ENCODE assay signal across 1 cellular context in the genomic region with DNA sequence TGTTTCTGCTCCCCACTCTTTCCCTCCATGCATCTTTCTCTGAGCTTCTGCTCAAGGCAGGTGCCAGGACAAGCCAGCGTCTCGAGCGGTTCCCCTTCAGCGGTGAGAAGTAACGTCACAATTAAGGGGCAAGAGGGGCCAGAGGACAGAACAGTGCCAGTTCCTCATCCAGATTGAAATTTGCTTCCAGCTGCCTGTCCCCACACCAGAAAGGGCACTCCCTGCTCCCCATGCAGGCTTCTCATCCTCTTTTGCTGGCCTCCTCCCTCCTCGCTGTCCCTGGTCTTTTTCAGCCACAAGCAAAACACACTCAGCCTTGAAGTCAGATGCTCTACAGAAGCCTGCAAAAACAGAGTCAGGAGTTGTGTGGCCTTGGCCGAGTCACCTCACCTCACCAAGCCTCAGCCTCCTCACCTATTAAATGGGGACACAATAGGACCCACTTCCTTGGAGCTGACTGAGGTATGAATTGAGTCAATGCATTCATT.
TF ChIP-seq lines count a peak whose summit lies in the region.

No MANE protein-coding gene starts in this region.

TF ChIP-seq in WTC11, 78 proteins besides CTCF, POLR2A, EP300 and RAD21 (continued from another document):
- TF ChIP-seq, protein P1, sequence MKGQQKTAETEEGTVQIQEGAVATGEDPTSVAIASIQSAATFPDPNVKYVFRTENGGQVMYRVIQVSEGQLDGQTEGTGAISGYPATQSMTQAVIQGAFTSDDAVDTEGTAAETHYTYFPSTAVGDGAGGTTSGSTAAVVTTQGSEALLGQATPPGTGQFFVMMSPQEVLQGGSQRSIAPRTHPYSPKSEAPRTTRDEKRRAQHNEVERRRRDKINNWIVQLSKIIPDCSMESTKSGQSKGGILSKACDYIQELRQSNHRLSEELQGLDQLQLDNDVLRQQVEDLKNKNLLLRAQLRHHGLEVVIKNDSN (CRISPR knock-in tag; IDR thresholded peaks at IDR 0.05) = no peak
- TF ChIP-seq ZNF416 (CRISPR knock-in tag; IDR thresholded peaks at IDR 0.05) = no peak
- no peak for TF ChIP-seq CREM (CRISPR knock-in tag; IDR thresholded peaks at IDR 0.05)
- TF ChIP-seq PRRX2 (CRISPR knock-in tag; IDR thresholded peaks at IDR 0.05) = no peak
- TF ChIP-seq JUN (CRISPR knock-in tag; IDR thresholded peaks at IDR 0.05) = no peak
- TF ChIP-seq, protein P2, sequence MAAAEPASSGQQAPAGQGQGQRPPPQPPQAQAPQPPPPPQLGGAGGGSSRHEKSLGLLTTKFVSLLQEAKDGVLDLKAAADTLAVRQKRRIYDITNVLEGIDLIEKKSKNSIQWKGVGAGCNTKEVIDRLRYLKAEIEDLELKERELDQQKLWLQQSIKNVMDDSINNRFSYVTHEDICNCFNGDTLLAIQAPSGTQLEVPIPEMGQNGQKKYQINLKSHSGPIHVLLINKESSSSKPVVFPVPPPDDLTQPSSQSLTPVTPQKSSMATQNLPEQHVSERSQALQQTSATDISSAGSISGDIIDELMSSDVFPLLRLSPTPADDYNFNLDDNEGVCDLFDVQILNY (CRISPR knock-in tag; IDR thresholded peaks at IDR 0.05) = no peak
- TF ChIP-seq, protein P3, sequence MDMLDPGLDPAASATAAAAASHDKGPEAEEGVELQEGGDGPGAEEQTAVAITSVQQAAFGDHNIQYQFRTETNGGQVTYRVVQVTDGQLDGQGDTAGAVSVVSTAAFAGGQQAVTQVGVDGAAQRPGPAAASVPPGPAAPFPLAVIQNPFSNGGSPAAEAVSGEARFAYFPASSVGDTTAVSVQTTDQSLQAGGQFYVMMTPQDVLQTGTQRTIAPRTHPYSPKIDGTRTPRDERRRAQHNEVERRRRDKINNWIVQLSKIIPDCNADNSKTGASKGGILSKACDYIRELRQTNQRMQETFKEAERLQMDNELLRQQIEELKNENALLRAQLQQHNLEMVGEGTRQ (CRISPR knock-in tag; IDR thresholded peaks at IDR 0.05) = no peak
- TF ChIP-seq, protein P4, sequence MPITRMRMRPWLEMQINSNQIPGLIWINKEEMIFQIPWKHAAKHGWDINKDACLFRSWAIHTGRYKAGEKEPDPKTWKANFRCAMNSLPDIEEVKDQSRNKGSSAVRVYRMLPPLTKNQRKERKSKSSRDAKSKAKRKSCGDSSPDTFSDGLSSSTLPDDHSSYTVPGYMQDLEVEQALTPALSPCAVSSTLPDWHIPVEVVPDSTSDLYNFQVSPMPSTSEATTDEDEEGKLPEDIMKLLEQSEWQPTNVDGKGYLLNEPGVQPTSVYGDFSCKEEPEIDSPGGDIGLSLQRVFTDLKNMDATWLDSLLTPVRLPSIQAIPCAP (CRISPR knock-in tag; IDR thresholded peaks at IDR 0.05) = no peak
- TF ChIP-seq, protein P5, sequence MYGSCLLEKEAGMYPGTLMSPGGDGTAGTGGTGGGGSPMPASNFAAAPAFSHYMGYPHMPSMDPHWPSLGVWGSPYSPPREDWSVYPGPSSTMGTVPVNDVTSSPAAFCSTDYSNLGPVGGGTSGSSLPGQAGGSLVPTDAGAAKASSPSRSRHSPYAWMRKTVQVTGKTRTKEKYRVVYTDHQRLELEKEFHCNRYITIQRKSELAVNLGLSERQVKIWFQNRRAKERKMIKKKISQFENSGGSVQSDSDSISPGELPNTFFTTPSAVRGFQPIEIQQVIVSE (CRISPR knock-in tag; IDR thresholded peaks at IDR 0.05; ENCODE audit: borderline replicate concordance) = no peak
- TF ChIP-seq, protein P6, sequence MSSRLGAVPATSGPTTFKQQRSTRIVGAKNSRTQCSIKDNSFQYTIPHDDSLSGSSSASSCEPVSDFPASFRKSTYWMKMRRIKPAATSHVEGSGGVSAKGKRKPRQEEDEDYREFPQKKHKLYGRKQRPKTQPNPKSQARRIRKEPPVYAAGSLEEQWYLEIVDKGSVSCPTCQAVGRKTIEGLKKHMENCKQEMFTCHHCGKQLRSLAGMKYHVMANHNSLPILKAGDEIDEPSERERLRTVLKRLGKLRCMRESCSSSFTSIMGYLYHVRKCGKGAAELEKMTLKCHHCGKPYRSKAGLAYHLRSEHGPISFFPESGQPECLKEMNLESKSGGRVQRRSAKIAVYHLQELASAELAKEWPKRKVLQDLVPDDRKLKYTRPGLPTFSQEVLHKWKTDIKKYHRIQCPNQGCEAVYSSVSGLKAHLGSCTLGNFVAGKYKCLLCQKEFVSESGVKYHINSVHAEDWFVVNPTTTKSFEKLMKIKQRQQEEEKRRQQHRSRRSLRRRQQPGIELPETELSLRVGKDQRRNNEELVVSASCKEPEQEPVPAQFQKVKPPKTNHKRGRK (CRISPR knock-in tag; IDR thresholded peaks at IDR 0.05; ENCODE audit: borderline replicate concordance) = no peak
- TF ChIP-seq, protein P7, sequence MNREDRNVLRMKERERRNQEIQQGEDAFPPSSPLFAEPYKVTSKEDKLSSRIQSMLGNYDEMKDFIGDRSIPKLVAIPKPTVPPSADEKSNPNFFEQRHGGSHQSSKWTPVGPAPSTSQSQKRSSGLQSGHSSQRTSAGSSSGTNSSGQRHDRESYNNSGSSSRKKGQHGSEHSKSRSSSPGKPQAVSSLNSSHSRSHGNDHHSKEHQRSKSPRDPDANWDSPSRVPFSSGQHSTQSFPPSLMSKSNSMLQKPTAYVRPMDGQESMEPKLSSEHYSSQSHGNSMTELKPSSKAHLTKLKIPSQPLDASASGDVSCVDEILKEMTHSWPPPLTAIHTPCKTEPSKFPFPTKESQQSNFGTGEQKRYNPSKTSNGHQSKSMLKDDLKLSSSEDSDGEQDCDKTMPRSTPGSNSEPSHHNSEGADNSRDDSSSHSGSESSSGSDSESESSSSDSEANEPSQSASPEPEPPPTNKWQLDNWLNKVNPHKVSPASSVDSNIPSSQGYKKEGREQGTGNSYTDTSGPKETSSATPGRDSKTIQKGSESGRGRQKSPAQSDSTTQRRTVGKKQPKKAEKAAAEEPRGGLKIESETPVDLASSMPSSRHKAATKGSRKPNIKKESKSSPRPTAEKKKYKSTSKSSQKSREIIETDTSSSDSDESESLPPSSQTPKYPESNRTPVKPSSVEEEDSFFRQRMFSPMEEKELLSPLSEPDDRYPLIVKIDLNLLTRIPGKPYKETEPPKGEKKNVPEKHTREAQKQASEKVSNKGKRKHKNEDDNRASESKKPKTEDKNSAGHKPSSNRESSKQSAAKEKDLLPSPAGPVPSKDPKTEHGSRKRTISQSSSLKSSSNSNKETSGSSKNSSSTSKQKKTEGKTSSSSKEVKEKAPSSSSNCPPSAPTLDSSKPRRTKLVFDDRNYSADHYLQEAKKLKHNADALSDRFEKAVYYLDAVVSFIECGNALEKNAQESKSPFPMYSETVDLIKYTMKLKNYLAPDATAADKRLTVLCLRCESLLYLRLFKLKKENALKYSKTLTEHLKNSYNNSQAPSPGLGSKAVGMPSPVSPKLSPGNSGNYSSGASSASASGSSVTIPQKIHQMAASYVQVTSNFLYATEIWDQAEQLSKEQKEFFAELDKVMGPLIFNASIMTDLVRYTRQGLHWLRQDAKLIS (CRISPR knock-in tag; IDR thresholded peaks at IDR 0.05; ENCODE audit: borderline replicate concordance) = no peak
